21 cellular contexts compared by ENCODE assay signal in genomic region chr11:46383404-46383758, GRCh38. TPM values are rescaled to one million over a fixed set of nuclear protein-coding genes. Genes with fewer than 3 reads are reported as not detected.
DNase-seq lines count a peak whose midpoint lies in the region; ATAC-seq and TF ChIP-seq lines count a peak whose summit lies in the region.
"Had no signal": no experiment of that assay in that cellular context is flagged by ENCODE, and none has a peak within 500 bp of the region (broad histone marks: within the 10 kb centered on the region; RNA-seq: fewer than 3 reads in every experiment).

No MANE protein-coding gene starts in this region.

- no peaks in the 10 kb centered on the region for H3K9me3 Mint-ChIP-seq in activated CD4-positive, alpha-beta T cell treated with anti-CD3 and anti-CD28 coated beads, Interleukin-2, amount 10 ng/mL, durations not matched to agents 24 days and 14 days
- no peaks in the 10 kb centered on the region for H3K9me3 Mint-ChIP-seq in activated T-helper 17 cell treated with anti-CD3 and anti-CD28 coated beads, Interleukin-2, amount 50 U/mL, for 72 hours
- H3K9me3 Mint-ChIP-seq: activated CD4-positive, alpha-beta memory T cell treated with anti-CD3 and anti-CD28 coated beads for 36 hours; activated naive CD8-positive, alpha-beta T cell treated with anti-CD3 and anti-CD28 coated beads for 36 hours; activated T-cell treated with anti-CD3 and anti-CD28 coated beads, Interleukin-2, amount 50 U/mL, for 4 hours had no signal

- no peaks in the 10 kb centered on the region for H3K9me3 ChIP-seq in Loucy (ENCODE audit: insufficient read depth, low read depth, low read length)
- H3K9me3 ChIP-seq in ectodermal cell (ENCODE audit: control insufficient read depth, low read length) = no peaks in the 10 kb centered on the region
- peaks cover 2% of the 10 kb centered on the region for H3K9me3 ChIP-seq in trophoblast cell (ENCODE audit: insufficient read depth, low read depth, low read length)
- H3K9me3 ChIP-seq: lower lobe of right lung had no signal

- 0 out of 2 replicates have a peak, but pooled peaks have one; percentile 1 for TF ChIP-seq CTCF in Loucy (conservative IDR thresholded peaks at IDR 0.05; ENCODE audit: low read length)

- no peaks in the 10 kb centered on the region for H3K79me2 ChIP-seq in Loucy (ENCODE audit: insufficient read depth, low read length)
- peaks cover 13% of the 10 kb centered on the region for H3K79me2 ChIP-seq in trophoblast cell (ENCODE audit: control insufficient read depth, insufficient read depth, low read length, poor library complexity)

- H4K91ac ChIP-seq in trophoblast cell (ENCODE audit: low read depth, low read length) = no peak overlapping the region

- H3K9me2 ChIP-seq in Loucy (replicated peaks; ENCODE audit: low read depth, low read length) = no peaks in the 10 kb centered on the region

- peaks cover 7% of the 10 kb centered on the region; the same call in 1 of the 2 replicates for H3K36me3 ChIP-seq in Loucy (ENCODE audit: insufficient read depth, low read length)
- peaks cover 3% of the 10 kb centered on the region for H3K36me3 ChIP-seq in ectodermal cell (ENCODE audit: control insufficient read depth, insufficient read depth, low read length)
- peaks cover 19% of the 10 kb centered on the region in 2 experiments for H3K36me3 ChIP-seq in trophoblast cell (ENCODE audit: control insufficient read depth in 1 of 2, insufficient read depth in 2 of 2, low read length in 2 of 2)
- H3K36me3 ChIP-seq: lower lobe of right lung had no signal

- H3F3A ChIP-seq in Loucy (ENCODE audit: low read depth) = no peaks in the 10 kb centered on the region

- H3K14ac ChIP-seq in trophoblast cell (ENCODE audit: low read length) = no peak overlapping the region

- no peak overlapping the region for H2AK5ac ChIP-seq in trophoblast cell (ENCODE audit: low read length)

- no peak overlapping the region for H2AFZ ChIP-seq in Loucy (ENCODE audit: low read length)
- H2AFZ ChIP-seq in trophoblast cell (ENCODE audit: insufficient read depth, low read length, poor library complexity) = no peak overlapping the region

- no peak overlapping the region for H2BK120ac ChIP-seq in trophoblast cell (ENCODE audit: insufficient read depth, low read length, poor library complexity)

- H4K12ac ChIP-seq in trophoblast cell (ENCODE audit: low read depth, low read length) = no peak overlapping the region

- 75 to 76% methylated on average over 7 of the region's 7 CpGs for WGBS in ectodermal cell, 2 experiments
- no CpG with 5 or more reads among the region's 7 CpGs for WGBS in trophoblast cell (ENCODE audit: extremely low coverage, insufficient coverage, insufficient read length)

- H3K79me1 ChIP-seq in trophoblast cell (ENCODE audit: low read length) = peaks cover 24% of the 10 kb centered on the region

- H2BK5ac ChIP-seq in trophoblast cell (ENCODE audit: low read depth, low read length, poor library complexity) = no peak overlapping the region

- peak overlapping the region; percentile 21 for H3K18ac ChIP-seq in trophoblast cell (ENCODE audit: low read length)

- no peaks in the 10 kb centered on the region for H3K27me3 ChIP-seq in Loucy (ENCODE audit: insufficient read depth, low read length, poor library complexity, severe bottlenecking)
- peaks cover 22% of the 10 kb centered on the region for H3K27me3 ChIP-seq in ectodermal cell (ENCODE audit: control insufficient read depth, insufficient read depth, low read length, poor library complexity, severe bottlenecking)
- no peaks in the 10 kb centered on the region for H3K27me3 ChIP-seq in trophoblast cell (ENCODE audit: insufficient read depth, low read length)

- no peak overlapping the region for H3K23ac ChIP-seq in trophoblast cell (ENCODE audit: low read length)

- ATAC-seq in HG03378 (IDR thresholded peaks at IDR 0.05; ENCODE audit: unreplicated experiment) (no peak), GM21717 (IDR thresholded peaks at IDR 0.05; ENCODE audit: unreplicated experiment) (no peak)
- no peak for ATAC-seq in activated T-helper 17 cell treated with anti-CD3 and anti-CD28 coated beads, Interleukin-2, amount 50 U/mL, for 72 hours (replicated peaks)
- ATAC-seq: activated T-cell treated with anti-CD3 and anti-CD28 coated beads, Interleukin-2, amount 50 U/mL, for 4 hours; lower lobe of right lung had no signal

- peaks cover 3% of the 10 kb centered on the region for H4K20me1 ChIP-seq in Loucy (ENCODE audit: insufficient read depth, low read length, poor library complexity, severe bottlenecking)

- H4K8ac ChIP-seq in trophoblast cell (ENCODE audit: low read depth, low read length) = no peak overlapping the region

- no peak overlapping the region for H3K4ac ChIP-seq in trophoblast cell (ENCODE audit: low read depth, low read length)

- H3K4me2 ChIP-seq in Loucy (ENCODE audit: low read depth, low read length, poor library complexity, severe bottlenecking) (no peak overlapping the region), trophoblast cell (ENCODE audit: low read length) (no peak overlapping the region)

- H3K27ac ChIP-seq in ectodermal cell (ENCODE audit: insufficient read depth, low read depth, low read length, poor library complexity, severe bottlenecking) = no peak overlapping the region
- no peak overlapping the region for H3K27ac ChIP-seq in trophoblast cell (ENCODE audit: low read depth, low read length)
- H3K27ac ChIP-seq: lower lobe of right lung had no signal

- intact Hi-C loops in activated CD4-positive, alpha-beta T cell treated with anti-CD3 and anti-CD28 coated beads, Interleukin-2, amount 10 ng/mL, durations not matched to agents 24 days and 14 days (cut with micrococcal nuclease) = no loop called here

- DNase-seq in activated CD4-positive, alpha-beta T cell treated with anti-CD3 and anti-CD28 coated beads, Interleukin-2, amount 10 ng/mL, durations not matched to agents 24 days and 14 days = no peak
- DNase-seq in activated CD4-positive, alpha-beta T cell treated with anti-CD3 and anti-CD28 coated beads, Interleukin-2, amount 50 U/mL, for 1 hour = no peak
- DNase-seq in trophoblast cell = no peak
- DNase-seq: activated CD4-positive, alpha-beta memory T cell treated with anti-CD3 and anti-CD28 coated beads for 36 hours; activated naive CD8-positive, alpha-beta T cell treated with anti-CD3 and anti-CD28 coated beads for 36 hours; activated T-cell treated with anti-CD3 and anti-CD28 coated beads, Interleukin-2, amount 50 U/mL, for 4 hours; effector CD4-positive, alpha-beta T cell; GOT3; lower lobe of right lung; naive B cell; NCI-H2107; stimulated activated CD4-positive, alpha-beta T cell treated with anti-CD3 and anti-CD28 coated beads, Interleukin-15, amount 100 ng/mL, for 24 hours; stimulated activated naive CD4-positive, alpha-beta T cell treated with Interleukin-2 at 50 U/mL for 16 hours had no signal

- H3K4me3 ChIP-seq in Loucy (ENCODE audit: low read length, poor library complexity, severe bottlenecking) (no peak overlapping the region), ectodermal cell (ENCODE audit: insufficient read depth, low read depth, low read length) (peak overlapping the region; percentile 95), trophoblast cell (ENCODE audit: low read depth, low read length) (no peak overlapping the region)
- H3K4me3 ChIP-seq: lower lobe of right lung had no signal

- H3K4me1 ChIP-seq in Loucy (ENCODE audit: insufficient read depth, low read length, poor library complexity, severe bottlenecking) (peaks cover 6% of the 10 kb centered on the region), ectodermal cell (ENCODE audit: control insufficient read depth, insufficient read depth, low read length) (peaks cover 38% of the 10 kb centered on the region), trophoblast cell (ENCODE audit: control insufficient read depth in 1 of 2, insufficient read depth in 2 of 2, low read length in 2 of 2) (peaks cover 15 to 19% of the 10 kb centered on the region in 2 experiments)

- no peak overlapping the region for H3K27ac Mint-ChIP-seq in activated CD4-positive, alpha-beta T cell treated with anti-CD3 and anti-CD28 coated beads, Interleukin-2, amount 10 ng/mL, durations not matched to agents 24 days and 14 days
- H3K27ac Mint-ChIP-seq in activated T-helper 17 cell treated with anti-CD3 and anti-CD28 coated beads, Interleukin-2, amount 50 U/mL, for 72 hours = no peak overlapping the region
- H3K27ac Mint-ChIP-seq: activated CD4-positive, alpha-beta memory T cell treated with anti-CD3 and anti-CD28 coated beads for 36 hours; activated naive CD8-positive, alpha-beta T cell treated with anti-CD3 and anti-CD28 coated beads for 36 hours; naive B cell had no signal

- H2BK12ac ChIP-seq in trophoblast cell (ENCODE audit: low read length) = no peak overlapping the region

- H3K36me3 Mint-ChIP-seq in activated CD4-positive, alpha-beta T cell treated with anti-CD3 and anti-CD28 coated beads, Interleukin-2, amount 10 ng/mL, durations not matched to agents 24 days and 14 days (ENCODE audit: low read depth) = peaks cover 6% of the 10 kb centered on the region
- H3K36me3 Mint-ChIP-seq in activated T-helper 17 cell treated with anti-CD3 and anti-CD28 coated beads, Interleukin-2, amount 50 U/mL, for 72 hours (ENCODE audit: low read depth) = no peaks in the 10 kb centered on the region
- H3K36me3 Mint-ChIP-seq: activated CD4-positive, alpha-beta memory T cell treated with anti-CD3 and anti-CD28 coated beads for 36 hours; activated naive CD8-positive, alpha-beta T cell treated with anti-CD3 and anti-CD28 coated beads for 36 hours had no signal

- peaks cover 22% of the 10 kb centered on the region for H3K4me1 Mint-ChIP-seq in activated CD4-positive, alpha-beta T cell treated with anti-CD3 and anti-CD28 coated beads, Interleukin-2, amount 10 ng/mL, durations not matched to agents 24 days and 14 days
- peaks cover 16% of the 10 kb centered on the region for H3K4me1 Mint-ChIP-seq in activated T-helper 17 cell treated with anti-CD3 and anti-CD28 coated beads, Interleukin-2, amount 50 U/mL, for 72 hours

- peaks cover 34% of the 10 kb centered on the region for H3K27me3 Mint-ChIP-seq in activated CD4-positive, alpha-beta T cell treated with anti-CD3 and anti-CD28 coated beads, Interleukin-2, amount 10 ng/mL, durations not matched to agents 24 days and 14 days
- H3K27me3 Mint-ChIP-seq in activated T-helper 17 cell treated with anti-CD3 and anti-CD28 coated beads, Interleukin-2, amount 50 U/mL, for 72 hours = peaks cover 35% of the 10 kb centered on the region

- peak overlapping the region; percentile 26 for H3K4me3 Mint-ChIP-seq in activated CD4-positive, alpha-beta T cell treated with anti-CD3 and anti-CD28 coated beads, Interleukin-2, amount 10 ng/mL, durations not matched to agents 24 days and 14 days
- no peak overlapping the region for H3K4me3 Mint-ChIP-seq in activated T-helper 17 cell treated with anti-CD3 and anti-CD28 coated beads, Interleukin-2, amount 50 U/mL, for 72 hours
- H3K4me3 Mint-ChIP-seq: activated CD4-positive, alpha-beta memory T cell treated with anti-CD3 and anti-CD28 coated beads for 36 hours; activated naive CD8-positive, alpha-beta T cell treated with anti-CD3 and anti-CD28 coated beads for 36 hours; activated T-cell treated with anti-CD3 and anti-CD28 coated beads, Interleukin-2, amount 50 U/mL, for 4 hours had no signal

- no peak overlapping the region for H3K9ac ChIP-seq in Loucy (ENCODE audit: low read depth, low read length, poor library complexity, severe bottlenecking)
- no peak overlapping the region for H3K9ac ChIP-seq in trophoblast cell (ENCODE audit: low read length)

RNA-seq across cellular contexts. Expression of gene MDK, which starts 1.9 kb away (rescaled TPM):
- 5.4 and 7.1 TPM in 2 replicates for total RNA-seq in activated CD4-positive, alpha-beta T cell treated with anti-CD3 and anti-CD28 coated beads, Interleukin-2, amount 10 ng/mL, durations not matched to agents 24 days and 14 days
- polyA plus RNA-seq in ectodermal cell (2013, experiment 1 of 4) = 1,267 TPM
- polyA plus RNA-seq in ectodermal cell (2013, experiment 2 of 4) = 1,149 TPM
- polyA plus RNA-seq in ectodermal cell (2013, experiment 3 of 4) = 1,440 TPM
- 1,571 TPM for polyA plus RNA-seq in ectodermal cell (2013, experiment 4 of 4)
- polyA plus RNA-seq in trophoblast cell (2013) = 2,817 and 2,859 TPM in 2 replicates
- 10 to 100 TPM in 1 of 2 donors, 1 to 10 TPM in 1; 8.5 to 12.9 TPM for total RNA-seq in activated T-helper 17 cell treated with anti-CD3 and anti-CD28 coated beads, Interleukin-2, amount 50 U/mL, for 72 hours

RNA-seq across cellular contexts. Expression of gene CHRM4, which starts 8.2 kb away (rescaled TPM):
- total RNA-seq in activated CD4-positive, alpha-beta T cell treated with anti-CD3 and anti-CD28 coated beads, Interleukin-2, amount 10 ng/mL, durations not matched to agents 24 days and 14 days = 0.80 and 0.84 TPM in 2 replicates
- polyA plus RNA-seq in ectodermal cell (2013, experiment 1 of 4) = 1.6 TPM
- polyA plus RNA-seq in ectodermal cell (2013, experiment 2 of 4) = 3.8 TPM
- 1.2 TPM for polyA plus RNA-seq in ectodermal cell (2013, experiment 3 of 4)
- polyA plus RNA-seq in ectodermal cell (2013, experiment 4 of 4) = 1.7 TPM
- 0.40 and 0.57 TPM in 2 replicates for polyA plus RNA-seq in trophoblast cell (2013)
- total RNA-seq in activated T-helper 17 cell treated with anti-CD3 and anti-CD28 coated beads, Interleukin-2, amount 50 U/mL, for 72 hours = 1 to 10 TPM in 1 of 2 donors, under 1 TPM in 1; 0.90 to 6.1 TPM
- total RNA-seq: activated CD4-positive, alpha-beta memory T cell treated with anti-CD3 and anti-CD28 coated beads for 36 hours; lower lobe of right lung; renal cortical epithelial cell; ureter had no signal
- polyA plus RNA-seq: AG04450 had no signal

RNA-seq across cellular contexts. Expression of gene DGKZ, which starts 36.1 kb away (rescaled TPM):
- 87.4 and 94.7 TPM in 2 replicates for total RNA-seq in activated CD4-positive, alpha-beta T cell treated with anti-CD3 and anti-CD28 coated beads, Interleukin-2, amount 10 ng/mL, durations not matched to agents 24 days and 14 days
- 63.3 TPM for polyA plus RNA-seq in ectodermal cell (2013, experiment 1 of 4)
- polyA plus RNA-seq in ectodermal cell (2013, experiment 2 of 4) = 58.2 TPM
- polyA plus RNA-seq in ectodermal cell (2013, experiment 3 of 4) = 50.1 TPM
- 49.5 TPM for polyA plus RNA-seq in ectodermal cell (2013, experiment 4 of 4)
- polyA plus RNA-seq in trophoblast cell (2013) = 79.6 and 80.8 TPM in 2 replicates
- total RNA-seq in activated T-helper 17 cell treated with anti-CD3 and anti-CD28 coated beads, Interleukin-2, amount 50 U/mL, for 72 hours = 100 to 1,000 TPM in 1 of 2 donors, 10 to 100 TPM in 1; 78.9 to 100 TPM
